In the genomic region with DNA sequence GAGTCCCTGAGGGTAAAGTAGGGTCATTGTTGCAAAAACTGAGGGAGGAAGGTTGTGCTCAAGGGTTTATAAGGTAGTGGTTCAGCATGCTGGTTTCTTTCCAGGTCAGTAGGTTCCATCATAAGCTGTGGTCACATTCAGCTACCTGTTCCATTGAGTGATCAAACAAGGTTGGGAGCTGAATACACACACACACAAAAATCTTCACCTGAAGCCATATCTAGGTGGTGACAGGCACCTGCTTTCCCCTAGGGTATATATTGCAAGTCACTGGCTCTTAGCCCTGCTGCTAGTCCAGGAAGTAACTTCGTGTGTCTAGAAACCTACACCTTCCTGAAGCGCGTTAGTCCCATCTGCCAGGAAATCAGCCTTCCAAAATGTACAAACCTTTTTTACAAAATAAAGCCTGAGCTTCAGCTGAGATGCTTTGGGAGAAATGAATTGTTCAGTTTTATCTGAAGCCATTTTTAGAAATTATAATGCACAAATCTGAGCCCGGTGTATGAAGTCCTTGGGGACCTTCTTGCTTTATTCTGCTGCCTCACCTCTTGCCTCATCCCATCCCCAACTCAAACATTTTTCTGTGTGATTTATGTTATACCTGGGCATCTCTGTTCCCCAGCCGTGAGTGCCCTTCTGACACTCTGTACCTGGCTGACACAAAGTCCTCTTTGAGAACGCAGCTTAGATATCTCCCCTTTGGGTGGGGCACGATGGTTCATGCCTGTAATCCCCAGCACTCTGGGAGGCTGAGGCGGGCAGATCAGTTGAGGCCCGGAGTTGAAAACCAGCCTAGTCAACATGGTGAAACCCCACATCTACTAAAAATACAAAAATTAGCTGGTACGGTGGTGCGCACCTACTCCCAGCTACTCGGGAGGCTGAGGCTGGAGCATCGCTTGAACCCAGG, we compare ENCODE assay signal across 15 cellular contexts. TPM values are rescaled to one million over a fixed set of nuclear protein-coding genes. Genes with fewer than 3 reads are reported as not detected.
DNase-seq lines count a peak whose midpoint lies in the region; ATAC-seq, FAIRE-seq and TF ChIP-seq lines count a peak whose summit lies in the region.
"Had no signal": no experiment of that assay in that cellular context is flagged by ENCODE, and none has a peak within 500 bp of the region (broad histone marks: within the 10 kb centered on the region; RNA-seq: fewer than 3 reads in every experiment).

No MANE protein-coding gene starts in this region.

- H3F3A ChIP-seq in SK-N-SH (replicated peaks; ENCODE audit: insufficient read depth): peaks cover 7% of the 10 kb centered on the region

- intact Hi-C loops in activated naive CD4-positive, alpha-beta T cell treated with anti-CD3 and anti-CD28 coated beads for 36 hours (cut with micrococcal nuclease): loop anchor here (1.0 kb wide), 1 partner anchor 10 kb away; the partner anchor contains the start of gene LAMTOR4
- intact Hi-C loops in GM12878 (cut with micrococcal nuclease; ENCODE audit: unreplicated experiment): no loop called here
- intact Hi-C loops in stomach (cut with DNase I; ENCODE audit: low total_unique reads): loop anchor here (10.0 kb wide), 1 partner anchor 77 kb away; the partner anchor contains the start of gene PVRIG

- no peaks in the 10 kb centered on the region for H3K27me3 ChIP-seq in GM12878 (replicated peaks in 1 of 2; ENCODE audit: control insufficient read depth in 2 of 2, insufficient read depth in 2 of 2, low read length in 1 of 2)
- no peaks in the 10 kb centered on the region for H3K27me3 ChIP-seq in stomach
- no peaks in the 10 kb centered on the region for H3K27me3 ChIP-seq in SK-N-SH (ENCODE audit: insufficient read depth)
- H3K27me3 ChIP-seq: cardiac muscle cell, pancreas, Peyer's patch had no signal

- TF ChIP-seq EP300 in GM12878 (IDR thresholded peaks at IDR 0.05; ENCODE audit: borderline replicate concordance in 1 of 2, control insufficient read depth in 1 of 2, low read depth in 2 of 2, low read length in 2 of 2): no peak
- TF ChIP-seq EP300 in stomach (IDR thresholded peaks at IDR 0.05): no peak
- no peak for TF ChIP-seq EP300 in SK-N-SH (IDR thresholded peaks at IDR 0.05; ENCODE audit: borderline replicate concordance in 1 of 2, low read depth in 1 of 2, low read length in 1 of 2)

- H3K4me3 Mint-ChIP-seq in activated naive CD4-positive, alpha-beta T cell treated with anti-CD3 and anti-CD28 coated beads for 36 hours: no peak overlapping the region
- H3K4me3 Mint-ChIP-seq: endodermal cell had no signal

- peak overlapping the region; percentile 27; the same call in 1 of the 2 replicates for H3K9ac ChIP-seq in GM12878 (ENCODE audit: control insufficient read depth, insufficient read depth, low read length)
- H3K9ac ChIP-seq in SK-N-SH: no peak overlapping the region

- BruUV-seq in GM12878 (replicated peaks; lab: Mats Ljungman, UMichigan): no TSS peak

- no peaks in the 10 kb centered on the region for H3K36me3 ChIP-seq in GM12878 (ENCODE audit: control insufficient read depth in 2 of 2, insufficient read depth in 2 of 2, low read length in 1 of 2)
- H3K36me3 ChIP-seq in stomach: no peaks in the 10 kb centered on the region
- H3K36me3 ChIP-seq in SK-N-SH (replicated peaks in 1 of 2; ENCODE audit: control insufficient read depth in 1 of 2, insufficient read depth in 2 of 2, low read length in 1 of 2): no peaks in the 10 kb centered on the region
- H3K36me3 ChIP-seq: cardiac muscle cell, pancreas, Peyer's patch had no signal

- SMC1A ChIA-PET in GM12878 (lab: Charles Lee; ENCODE audit: uncharacterized antibody, unreplicated experiment): interaction anchor here (0.6 to 1.9 kb wide), 10 partner anchors 9 to 1177 kb away, joined by 3 to 12 read pairs (median 5); partner anchors contain the start of gene PVRIG

- no peak for TF ChIP-seq POLR2A in GM12878 (IDR thresholded peaks at IDR 0.05; ENCODE audit: low read depth, low read length)
- no peak for TF ChIP-seq POLR2A in stomach (IDR thresholded peaks at IDR 0.05)

- H3K79me2 ChIP-seq in GM12878 (ENCODE audit: control insufficient read depth, insufficient read depth, low read length): no peaks in the 10 kb centered on the region
- H3K79me2 ChIP-seq in SK-N-SH (ENCODE audit: insufficient read depth): no peaks in the 10 kb centered on the region

- CTCF ChIA-PET in activated naive CD4-positive, alpha-beta T cell treated with anti-CD3 and anti-CD28 coated beads for 36 hours (lab: Charles Lee): interaction anchor here (0.8 to 4.3 kb wide), 6 partner anchors 9 to 82 kb away, joined by 3 to 26 read pairs (median 4); partner anchors contain the start of genes LAMTOR4 and PVRIG
- CTCF ChIA-PET in GM12878 (lab: Yijun Ruan, JAX): interaction anchor here (0.6 to 2.4 kb wide), 16 partner anchors 9 to 299 kb away, joined by 3 to 10 read pairs (median 4); partner anchors contain the start of genes AP4M1, LAMTOR4, MCM7 and PPP1R35
- CTCF ChIA-PET in SK-N-SH (lab: Yijun Ruan, JAX): interaction anchor here (2.0 to 13.6 kb wide), 3 partner anchors 8 to 77 kb away, joined by 6 to 262 read pairs (median 77); partner anchors contain the start of gene PVRIG

- TF ChIP-seq RAD21 in GM12878 (IDR thresholded peaks at IDR 0.05; ENCODE audit: insufficient read depth, low read depth, low read length) (no peak), SK-N-SH (IDR thresholded peaks at IDR 0.05; ENCODE audit: low read length) (no peak)

- H3K27me3 Mint-ChIP-seq in activated naive CD4-positive, alpha-beta T cell treated with anti-CD3 and anti-CD28 coated beads for 36 hours (ENCODE audit: low read depth): no peaks in the 10 kb centered on the region

- H3K36me3 Mint-ChIP-seq in activated naive CD4-positive, alpha-beta T cell treated with anti-CD3 and anti-CD28 coated beads for 36 hours (ENCODE audit: low read depth): no peaks in the 10 kb centered on the region

- H3K27ac ChIP-seq in GM12878 (ENCODE audit: control insufficient read depth, insufficient read depth): no peak overlapping the region
- peak overlapping the region; percentile 61 to 83 (median 67) for H3K27ac ChIP-seq in stomach
- no peak overlapping the region for H3K27ac ChIP-seq in SK-N-SH (ENCODE audit: low read depth in 2 of 2, low read length in 1 of 2)
- H3K27ac ChIP-seq: cardiac muscle cell, pancreas had no signal

- POLR2A ChIA-PET in GM12878 (lab: Charles Lee): interaction anchor here (0.6 to 3.6 kb wide), 7 partner anchors 11 to 228 kb away, joined by 3 to 22 read pairs (median 3); partner anchors contain the start of gene LAMTOR4
- POLR2A ChIA-PET in SK-N-SH (lab: Yijun Ruan, JAX): no interaction called here

- peak; percentile 73 for ATAC-seq in GM12878
- ATAC-seq in HG02610 (IDR thresholded peaks at IDR 0.05; ENCODE audit: unreplicated experiment): no peak

- RAD21 ChIA-PET in GM12878 (lab: Charles Lee; ENCODE audit: unreplicated experiment): interaction anchor here (0.6 to 2.2 kb wide), 11 partner anchors 9 to 404 kb away, joined by 3 to 17 read pairs (median 4); partner anchors contain the start of gene LAMTOR4

- peaks cover 12% of the 10 kb centered on the region for H3K4me1 Mint-ChIP-seq in activated naive CD4-positive, alpha-beta T cell treated with anti-CD3 and anti-CD28 coated beads for 36 hours (ENCODE audit: low read depth)

- H3K4me1 ChIP-seq in GM12878 (ENCODE audit: control insufficient read depth, insufficient read depth, low read length) (peaks cover 14% of the 10 kb centered on the region), stomach (peaks cover 5 to 19% (median 11%) of the 10 kb centered on the region in 4 donors), SK-N-SH (ENCODE audit: control insufficient read depth in 1 of 2, insufficient read depth in 2 of 2, low read depth in 1 of 2, low read length in 1 of 2) (no peaks in the 10 kb centered on the region)
- H3K4me1 ChIP-seq: pancreas had no signal

- peak; percentile 86 for FAIRE-seq in GM12878 (lab: Jason Lieb, UNC)
- FAIRE-seq: pancreas had no signal

- no peak for TF ChIP-seq CTCF in GM12878 (IDR thresholded peaks at IDR 0.05 in 2 of 3, conservative IDR thresholded peaks at IDR 0.05 in 1 of 3; ENCODE audit: control insufficient read depth in 2 of 3, extremely low read depth in 1 of 3, insufficient read depth in 1 of 3, low read depth in 3 of 3, low read length in 3 of 3)
- TF ChIP-seq CTCF in stomach (IDR thresholded peaks at IDR 0.05): no peak
- TF ChIP-seq CTCF in SK-N-SH (IDR thresholded peaks at IDR 0.05): no peak

- H2AFZ ChIP-seq in GM12878 (ENCODE audit: control insufficient read depth, low read depth, low read length): peak overlapping the region; percentile 89
- no peak overlapping the region for H2AFZ ChIP-seq in SK-N-SH (ENCODE audit: low read depth)

- no peak overlapping the region for H3K4me3 ChIP-seq in GM12878
- H3K4me3 ChIP-seq in stomach: no peak overlapping the region
- no peak overlapping the region for H3K4me3 ChIP-seq in SK-N-SH (ENCODE audit: low read depth in 2 of 2, low read length in 1 of 2)
- H3K4me3 ChIP-seq: cardiac muscle cell, pancreas, Peyer's patch had no signal

- H3K4me2 ChIP-seq in GM12878 (ENCODE audit: control insufficient read depth, insufficient read depth) (peak overlapping the region; percentile 54), SK-N-SH (no peak overlapping the region)

- no peaks in the 10 kb centered on the region for H3K9me2 ChIP-seq in SK-N-SH

- no peak for DNase-seq in activated naive CD4-positive, alpha-beta T cell treated with anti-CD3 and anti-CD28 coated beads for 36 hours
- DNase-seq in activated naive CD4-positive, alpha-beta T cell treated with Interleukin-2 at 50 U/mL for 16 hours: no peak
- peak; percentile 41 for DNase-seq in NCI-H1436 treated with DMSO at 0.1 percent for 48 hours (lab: John Stamatoyannopoulos, UW)
- no peak for DNase-seq in GM12878 (ENCODE audit: low read depth, low spot score)
- DNase-seq in stomach: peak; percentile 63
- DNase-seq in mucosa of gallbladder (ENCODE audit: low spot score): no peak
- no peak for DNase-seq in SK-N-SH
- DNase-seq: activated effector memory CD4-positive, alpha-beta T cell treated with anti-CD3 and anti-CD28 coated beads, Interleukin-2, amount 50 U/mL, for 16 hours; endodermal cell; foreskin melanocyte; mesenchymal stem cell; pancreas; Peyer's patch had no signal

- H3K9me3 ChIP-seq in GM12878 (replicated peaks; ENCODE audit: control insufficient read depth, insufficient read depth, low read length) (no peaks in the 10 kb centered on the region; the same call in 2 of the 3 replicates), stomach (no peaks in the 10 kb centered on the region), SK-N-SH (no peaks in the 10 kb centered on the region)
- H3K9me3 ChIP-seq: pancreas, Peyer's patch had no signal

- no peaks in the 10 kb centered on the region for H3K9me3 Mint-ChIP-seq in activated naive CD4-positive, alpha-beta T cell treated with anti-CD3 and anti-CD28 coated beads for 36 hours
- H3K9me3 Mint-ChIP-seq: endodermal cell had no signal

- H4K20me1 ChIP-seq in GM12878 (ENCODE audit: control insufficient read depth, insufficient read depth) (no peaks in the 10 kb centered on the region), SK-N-SH (ENCODE audit: insufficient read depth) (no peaks in the 10 kb centered on the region)

- 46% methylated on average over 13 of the region's 13 CpGs for WGBS in GM12878 (ENCODE audit: insufficient coverage, insufficient replicate concordance, low lambda C conversion rate, missing lambda C conversion rate)
- 47 to 65% (median 61%) methylated on average over 13 of the region's 13 CpGs for WGBS in stomach, 5 donors
- WGBS in SK-N-SH (ENCODE audit: low lambda C conversion rate): 80% methylated on average over 13 of the region's 13 CpGs

- peak overlapping the region; percentile 68 for H3K27ac Mint-ChIP-seq in activated naive CD4-positive, alpha-beta T cell treated with anti-CD3 and anti-CD28 coated beads for 36 hours
- H3K27ac Mint-ChIP-seq: endodermal cell had no signal

- in situ Hi-C loops in GM12878 (cut with MboI): no loop called here

RNA-seq across cellular contexts. Expression of gene LAMTOR4, which starts 10.6 kb away (rescaled TPM):
- 100 to 1,000 TPM; 129 to 135 TPM for total RNA-seq in activated naive CD4-positive, alpha-beta T cell treated with anti-CD3 and anti-CD28 coated beads for 36 hours
- total RNA-seq in GM12878 (2013; cell fraction: nucleolus; rRNA removed): 27.5 and 33.2 TPM in 2 replicates
- total RNA-seq in GM12878 (2014; rRNA removed) (184 and 186 TPM in 2 replicates), GM12878 (2014; rRNA removed; fragmentation: Illumina TruSeq; extraction: Trizol) (106 and 111 TPM in 2 replicates), GM12878 (2021) (165 and 171 TPM in 2 replicates), stomach (100 to 1,000 TPM in 3 of 5 donors, 10 to 100 TPM in 2; 26.3 to 889 (median 159) TPM), mucosa of gallbladder (154 TPM)
- polyA plus RNA-seq in GM12878 (2011; ENCODE audit: low read depth): 187 TPM
- polyA plus RNA-seq in GM12878 (2011; rRNA removed) (104 and 204 TPM in 2 replicates), GM12878 (2014; fragmentation: Illumina TruSeq; extraction: Trizol) (24.1 and 73.4 TPM in 2 replicates), GM12878 (2014; fragmentation: Nextera tagmentation; extraction: Ambion mirVana) (100 to 1,000 TPM; 188 to 262 TPM), GM12878 (2014; rRNA removed) (211 and 230 TPM in 2 replicates), GM12878 (2016; fragmentation: Nextera tagmentation; extraction: Ambion mirVana) (100 to 1,000 TPM; 279 to 297 TPM), stomach (100 to 1,000 TPM; 307 to 476 (median 334) TPM), SK-N-SH (2012; rRNA removed) (600 and 630 TPM in 2 replicates)
- polyA plus RNA-seq in GM12878 (2011; cell fraction: cytosol; rRNA removed): 525 and 552 TPM in 2 replicates
- polyA plus RNA-seq in GM12878 (2011; cell fraction: nucleus; rRNA removed): 272 and 278 TPM in 2 replicates
- polyA plus RNA-seq in GM12878 (2012): 162 and 169 TPM in 2 replicates
- polyA minus RNA-seq in GM12878 (2011; rRNA and poly(A)+ RNA removed): 43.2 and 77.1 TPM in 2 replicates
- 26.6 and 26.8 TPM in 2 replicates for polyA minus RNA-seq in GM12878 (2011; cell fraction: cytosol; rRNA and poly(A)+ RNA removed)
- 18.1 and 32.1 TPM in 2 replicates for polyA minus RNA-seq in GM12878 (2011; cell fraction: nucleus; rRNA and poly(A)+ RNA removed)
- polyA plus RNA-seq in SK-N-SH (2012; cell fraction: cytosol; rRNA removed): 369 and 475 TPM in 2 replicates
- polyA plus RNA-seq in SK-N-SH (2012; cell fraction: nucleus; rRNA removed): 373 and 722 TPM in 2 replicates

RNA-seq across cellular contexts. Expression of gene MBLAC1, which starts 11.3 kb away (rescaled TPM):
- total RNA-seq in activated naive CD4-positive, alpha-beta T cell treated with anti-CD3 and anti-CD28 coated beads for 36 hours: 1 to 10 TPM; 2.3 to 2.9 TPM
- total RNA-seq in GM12878 (2013; cell fraction: nucleolus; rRNA removed): 3.1 and 5.6 TPM in 2 replicates
- total RNA-seq in GM12878 (2014; rRNA removed) (2.7 and 3.2 TPM in 2 replicates), GM12878 (2014; rRNA removed; fragmentation: Illumina TruSeq; extraction: Trizol) (0.64 and 0.94 TPM in 2 replicates), GM12878 (2021) (1.8 and 2.7 TPM in 2 replicates), stomach (1 to 10 TPM in 2 of 5 donors, not detected in 3; 1.3 to 6.1 TPM), mucosa of gallbladder (4.3 TPM)
- polyA plus RNA-seq in GM12878 (2011; ENCODE audit: low read depth): 0.41 TPM
- polyA plus RNA-seq in GM12878 (2011; rRNA removed) (0.35 and 0.65 TPM in 2 replicates), GM12878 (2014; fragmentation: Illumina TruSeq; extraction: Trizol) (0.24 and 0.38 TPM in 2 replicates), GM12878 (2014; fragmentation: Nextera tagmentation; extraction: Ambion mirVana) (under 1 TPM in 1 of 2 experiments, not detected in 1; 0.24 TPM), GM12878 (2014; rRNA removed) (2.3 and 3.1 TPM in 2 replicates), GM12878 (2016; fragmentation: Nextera tagmentation; extraction: Ambion mirVana) (1 to 10 TPM; 2.4 TPM), stomach (1 to 10 TPM; 1.3 to 4.2 (median 1.7) TPM), SK-N-SH (2012; rRNA removed) (2.5 and 4.4 TPM in 2 replicates)
- 0.79 and 1.2 TPM in 2 replicates for polyA plus RNA-seq in GM12878 (2011; cell fraction: cytosol; rRNA removed)
- 1.5 and 1.6 TPM in 2 replicates for polyA plus RNA-seq in GM12878 (2011; cell fraction: nucleus; rRNA removed)
- 1.1 and 1.6 TPM in 2 replicates for polyA plus RNA-seq in GM12878 (2012)
- polyA minus RNA-seq in GM12878 (2011; rRNA and poly(A)+ RNA removed): 0.51 and 0.62 TPM in 2 replicates
- polyA minus RNA-seq in GM12878 (2011; cell fraction: cytosol; rRNA and poly(A)+ RNA removed): 1.0 and 1.2 TPM in 2 replicates
- polyA minus RNA-seq in GM12878 (2011; cell fraction: nucleus; rRNA and poly(A)+ RNA removed): 1.2 and 1.6 TPM in 2 replicates
- 2.1 and 3.3 TPM in 2 replicates for polyA plus RNA-seq in SK-N-SH (2012; cell fraction: cytosol; rRNA removed)
- 4.8 and 7.9 TPM in 2 replicates for polyA plus RNA-seq in SK-N-SH (2012; cell fraction: nucleus; rRNA removed)

RNA-seq across cellular contexts. Expression of gene CNPY4, which starts 18.7 kb away (rescaled TPM):
- total RNA-seq in activated naive CD4-positive, alpha-beta T cell treated with anti-CD3 and anti-CD28 coated beads for 36 hours: 1 to 10 TPM; 7.2 to 8.7 TPM
- 6.3 and 9.2 TPM in 2 replicates for total RNA-seq in GM12878 (2013; cell fraction: nucleolus; rRNA removed)
- total RNA-seq in GM12878 (2014; rRNA removed): 5.5 and 7.4 TPM in 2 replicates
- 8.3 and 10.5 TPM in 2 replicates for total RNA-seq in GM12878 (2014; rRNA removed; fragmentation: Illumina TruSeq; extraction: Trizol)
- total RNA-seq in GM12878 (2021): 6.6 and 6.7 TPM in 2 replicates
- polyA plus RNA-seq in GM12878 (2011; ENCODE audit: low read depth): 3.7 TPM
- polyA plus RNA-seq in GM12878 (2011; rRNA removed): 6.6 and 9.2 TPM in 2 replicates
- polyA plus RNA-seq in GM12878 (2011; cell fraction: cytosol; rRNA removed): 5.8 and 7.1 TPM in 2 replicates
- 7.2 and 7.6 TPM in 2 replicates for polyA plus RNA-seq in GM12878 (2011; cell fraction: nucleus; rRNA removed)
- polyA plus RNA-seq in GM12878 (2012): 4.0 and 4.2 TPM in 2 replicates
- 9.1 and 10.5 TPM in 2 replicates for polyA plus RNA-seq in GM12878 (2014; fragmentation: Illumina TruSeq; extraction: Trizol)
- polyA plus RNA-seq in GM12878 (2014; fragmentation: Nextera tagmentation; extraction: Ambion mirVana): 1 to 10 TPM; 2.5 to 3.7 TPM
- 8.3 and 9.0 TPM in 2 replicates for polyA plus RNA-seq in GM12878 (2014; rRNA removed)
- polyA plus RNA-seq in GM12878 (2016; fragmentation: Nextera tagmentation; extraction: Ambion mirVana): 1 to 10 TPM; 6.0 to 7.0 TPM
- 4.1 and 4.2 TPM in 2 replicates for polyA minus RNA-seq in GM12878 (2011; rRNA and poly(A)+ RNA removed)
- polyA minus RNA-seq in GM12878 (2011; cell fraction: cytosol; rRNA and poly(A)+ RNA removed): 1.6 and 2.2 TPM in 2 replicates
- 3.5 and 7.2 TPM in 2 replicates for polyA minus RNA-seq in GM12878 (2011; cell fraction: nucleus; rRNA and poly(A)+ RNA removed)
- 10 to 100 TPM in 2 of 5 donors, 1 to 10 TPM in 1, under 1 TPM in 2; 0.45 to 10.6 (median 7.1) TPM for total RNA-seq in stomach
- 1 to 10 TPM; 5.7 to 6.3 (median 5.8) TPM for polyA plus RNA-seq in stomach
- 34.0 TPM for total RNA-seq in mucosa of gallbladder
- 52.0 and 65.0 TPM in 2 replicates for polyA plus RNA-seq in SK-N-SH (2012; rRNA removed)
- 59.0 and 61.0 TPM in 2 replicates for polyA plus RNA-seq in SK-N-SH (2012; cell fraction: cytosol; rRNA removed)
- polyA plus RNA-seq in SK-N-SH (2012; cell fraction: nucleus; rRNA removed): 35.8 and 57.2 TPM in 2 replicates

RNA-seq across cellular contexts. Expression of gene TAF6, which starts 18.9 kb away (rescaled TPM):
- total RNA-seq in activated naive CD4-positive, alpha-beta T cell treated with anti-CD3 and anti-CD28 coated beads for 36 hours: 10 to 100 TPM; 48.9 to 53.5 TPM
- total RNA-seq in GM12878 (2013; cell fraction: nucleolus; rRNA removed): 16.9 and 27.3 TPM in 2 replicates
- total RNA-seq in GM12878 (2014; rRNA removed): 16.8 and 18.1 TPM in 2 replicates
- 8.5 and 9.3 TPM in 2 replicates for total RNA-seq in GM12878 (2014; rRNA removed; fragmentation: Illumina TruSeq; extraction: Trizol)
- 42.1 and 47.1 TPM in 2 replicates for total RNA-seq in GM12878 (2021)
- polyA plus RNA-seq in GM12878 (2011; ENCODE audit: low read depth): 10.1 TPM
- polyA plus RNA-seq in GM12878 (2011; rRNA removed): 2.5 and 6.0 TPM in 2 replicates
- 7.1 and 8.6 TPM in 2 replicates for polyA plus RNA-seq in GM12878 (2011; cell fraction: cytosol; rRNA removed)
- polyA plus RNA-seq in GM12878 (2011; cell fraction: nucleus; rRNA removed): 25.5 and 35.5 TPM in 2 replicates
- polyA plus RNA-seq in GM12878 (2012): 21.6 and 22.0 TPM in 2 replicates
- 17.5 and 24.9 TPM in 2 replicates for polyA plus RNA-seq in GM12878 (2014; fragmentation: Illumina TruSeq; extraction: Trizol)
- under 1 TPM; 0.27 to 0.29 TPM for polyA plus RNA-seq in GM12878 (2014; fragmentation: Nextera tagmentation; extraction: Ambion mirVana)
- polyA plus RNA-seq in GM12878 (2014; rRNA removed): 15.8 and 24.5 TPM in 2 replicates
- polyA plus RNA-seq in GM12878 (2016; fragmentation: Nextera tagmentation; extraction: Ambion mirVana): 10 to 100 TPM; 39.6 to 42.6 TPM
- polyA minus RNA-seq in GM12878 (2011; rRNA and poly(A)+ RNA removed): 6.2 and 12.2 TPM in 2 replicates
- polyA minus RNA-seq in GM12878 (2011; cell fraction: cytosol; rRNA and poly(A)+ RNA removed): 7.5 and 7.8 TPM in 2 replicates
- 5.9 and 11.0 TPM in 2 replicates for polyA minus RNA-seq in GM12878 (2011; cell fraction: nucleus; rRNA and poly(A)+ RNA removed)
- total RNA-seq in stomach: 100 to 1,000 TPM in 1 of 5 donors, 10 to 100 TPM in 4; 15.4 to 106 (median 33.8) TPM
- 10 to 100 TPM; 22.0 to 29.8 (median 24.8) TPM for polyA plus RNA-seq in stomach
- total RNA-seq in mucosa of gallbladder: 65.3 TPM
- polyA plus RNA-seq in SK-N-SH (2012; rRNA removed): 31.7 and 70.5 TPM in 2 replicates
- polyA plus RNA-seq in SK-N-SH (2012; cell fraction: cytosol; rRNA removed): 27.8 and 39.3 TPM in 2 replicates
- 97.8 and 115 TPM in 2 replicates for polyA plus RNA-seq in SK-N-SH (2012; cell fraction: nucleus; rRNA removed)

RNA-seq across cellular contexts. Expression of gene TRAPPC14, which starts 20.4 kb away (rescaled TPM):
- 10 to 100 TPM; 21.2 to 21.6 TPM for total RNA-seq in activated naive CD4-positive, alpha-beta T cell treated with anti-CD3 and anti-CD28 coated beads for 36 hours
- total RNA-seq in GM12878 (2013; cell fraction: nucleolus; rRNA removed): 15.4 and 27.3 TPM in 2 replicates
- 17.3 and 18.2 TPM in 2 replicates for total RNA-seq in GM12878 (2014; rRNA removed)
- total RNA-seq in GM12878 (2014; rRNA removed; fragmentation: Illumina TruSeq; extraction: Trizol): 7.5 and 7.6 TPM in 2 replicates
- 22.3 and 24.7 TPM in 2 replicates for total RNA-seq in GM12878 (2021)
- 10.8 TPM for polyA plus RNA-seq in GM12878 (2011; ENCODE audit: low read depth)
- polyA plus RNA-seq in GM12878 (2011; rRNA removed): 1.8 and 4.2 TPM in 2 replicates
- polyA plus RNA-seq in GM12878 (2011; cell fraction: cytosol; rRNA removed): 5.4 and 6.4 TPM in 2 replicates
- polyA plus RNA-seq in GM12878 (2011; cell fraction: nucleus; rRNA removed): 52.5 and 85.1 TPM in 2 replicates
- polyA plus RNA-seq in GM12878 (2012): 10.9 and 15.1 TPM in 2 replicates
- 7.5 and 10.8 TPM in 2 replicates for polyA plus RNA-seq in GM12878 (2014; fragmentation: Illumina TruSeq; extraction: Trizol)
- polyA plus RNA-seq in GM12878 (2014; fragmentation: Nextera tagmentation; extraction: Ambion mirVana): 1 to 10 TPM in 1 of 2 experiments, under 1 TPM in 1; 0.21 to 1.3 TPM
- 17.3 and 22.3 TPM in 2 replicates for polyA plus RNA-seq in GM12878 (2014; rRNA removed)
- polyA plus RNA-seq in GM12878 (2016; fragmentation: Nextera tagmentation; extraction: Ambion mirVana): 1 to 10 TPM; 7.3 TPM
- 2.6 and 8.6 TPM in 2 replicates for polyA minus RNA-seq in GM12878 (2011; rRNA and poly(A)+ RNA removed)
- polyA minus RNA-seq in GM12878 (2011; cell fraction: cytosol; rRNA and poly(A)+ RNA removed): 1.7 and 3.1 TPM in 2 replicates
- 15.1 and 23.3 TPM in 2 replicates for polyA minus RNA-seq in GM12878 (2011; cell fraction: nucleus; rRNA and poly(A)+ RNA removed)
- total RNA-seq in stomach: 10 to 100 TPM; 16.2 to 33.3 (median 28.6) TPM
- 10 to 100 TPM; 10.7 to 17.2 (median 11.4) TPM for polyA plus RNA-seq in stomach
- 37.1 TPM for total RNA-seq in mucosa of gallbladder
- 13.9 and 16.4 TPM in 2 replicates for polyA plus RNA-seq in SK-N-SH (2012; rRNA removed)
- polyA plus RNA-seq in SK-N-SH (2012; cell fraction: cytosol; rRNA removed): 3.7 and 5.3 TPM in 2 replicates
- polyA plus RNA-seq in SK-N-SH (2012; cell fraction: nucleus; rRNA removed): 125 and 160 TPM in 2 replicates

Comparison
In these comparisons a context has a peak if more than half of its experiments do, and no peak if none do; other contexts are left out.
1. DNase-seq: peak in NCI-H1436 treated with DMSO at 0.1 percent for 48 hours (single experiment) and stomach (single experiment); none in activated naive CD4-positive, alpha-beta T cell treated with anti-CD3 and anti-CD28 coated beads for 36 hours (single experiment), activated naive CD4-positive, alpha-beta T cell treated with Interleukin-2 at 50 U/mL for 16 hours (single experiment), GM12878 (single experiment), mucosa of gallbladder (single experiment) and SK-N-SH (single experiment).
2. H3K27ac ChIP-seq: peak in stomach (5 of 5); none in GM12878 (single experiment) and SK-N-SH (0 of 2).